Comparison of ENCODE assay signal across 11 cellular contexts in genomic region chr2:215264374-215264773, GRCh38.
"Had no signal": no experiment of that assay in that cellular context is flagged by ENCODE, and none has a peak within 500 bp of the region (broad histone marks: within the 10 kb centered on the region; RNA-seq: fewer than 3 reads in every experiment).

No MANE protein-coding gene starts in this region.

- H3K4me1 ChIP-seq: HAP-1 had no signal

- H3K4me3 ChIP-seq: GM23248, GM23338, HAP-1 had no signal

- H3K36me3 ChIP-seq: HAP-1 had no signal

- H2AFZ ChIP-seq: GM23248, GM23338 had no signal

- H3K27ac ChIP-seq: GM23248 had no signal

- H3K9ac ChIP-seq: GM23248 had no signal

- DNase-seq: GM23248, GOT3, H7, H9, HCEC 1CT, HFFc6 had no signal

- H3K4me2 ChIP-seq: GM23338 had no signal

- FAIRE-seq: H1, H54 had no signal

- H3K9me3 ChIP-seq: HAP-1 had no signal

- ATAC-seq: GM23338, HCT116 had no signal
